Comparison of ENCODE assay signal across 1 cellular context in genomic region chr2:145748927-145749326, GRCh38.
A peak's percentile ranks its signal among the peaks of the same experiment; 100 is the strongest.
TF ChIP-seq lines count a peak whose summit lies in the region.

No MANE protein-coding gene starts in this region.

TF ChIP-seq in K562, 482 proteins besides CTCF, POLR2A, EP300 and RAD21 (continued from another document):
- TF ChIP-seq ZNF586 (CRISPR knock-in tag; conservative IDR thresholded peaks at IDR 0.05) (no peak), ZNF507 (tag; conservative IDR thresholded peaks at IDR 0.05) (no peak), HDAC1 (IDR thresholded peaks at IDR 0.05) (peak in 1 of 2 experiments; percentile 54; a peak in 1 of 4 replicates), ZKSCAN3 (CRISPR knock-in tag; IDR thresholded peaks at IDR 0.05) (no peak), TSC22D4 (tag; IDR thresholded peaks at IDR 0.05) (no peak), ZNF311 (CRISPR knock-in tag; IDR thresholded peaks at IDR 0.05) (no peak), ZNF589 (CRISPR knock-in tag; IDR thresholded peaks at IDR 0.05; ENCODE audit: low read depth) (0 out of 2 replicates have a peak, but pooled peaks have one; percentile 15), ZNF354B (CRISPR knock-in tag; IDR thresholded peaks at IDR 0.05) (no peak), JUND (IDR thresholded peaks at IDR 0.05; ENCODE audit: borderline replicate concordance, low read depth, low read length) (no peak), JUND (tag; IDR thresholded peaks at IDR 0.05; ENCODE audit: borderline replicate concordance, low read depth, low read length) (peak; percentile 47; the same call in 2 of the 3 replicates), ZNF830 (CRISPR knock-in tag; IDR thresholded peaks at IDR 0.05) (no peak), HDAC3 (IDR thresholded peaks at IDR 0.05; ENCODE audit: borderline replicate concordance, partially characterized antibody) (peak; percentile 53), ILF3 (IDR thresholded peaks at IDR 0.05; ENCODE audit: borderline replicate concordance) (no peak), MITF (IDR thresholded peaks at IDR 0.05) (peak; percentile 75), ZNF639 (CRISPR knock-in tag; conservative IDR thresholded peaks at IDR 0.05 in 1 of 2, IDR thresholded peaks at IDR 0.05 in 1 of 2) (peak in 1 of 2 experiments; percentile 26; a peak in 1 of 4 replicates), ZHX1 (conservative IDR thresholded peaks at IDR 0.05; ENCODE audit: low read length) (no peak), ZNF436 (CRISPR knock-in tag; IDR thresholded peaks at IDR 0.05) (no peak), ZNF197 (CRISPR knock-in tag; IDR thresholded peaks at IDR 0.05; ENCODE audit: low read depth) (peak; percentile 54; the same call in 1 of the 2 replicates), ZNF699 (CRISPR knock-in tag; IDR thresholded peaks at IDR 0.05; ENCODE audit: insufficient replicate concordance) (no peak), SREBF2 (CRISPR knock-in tag; IDR thresholded peaks at IDR 0.05) (no peak)
